In the genomic region with DNA sequence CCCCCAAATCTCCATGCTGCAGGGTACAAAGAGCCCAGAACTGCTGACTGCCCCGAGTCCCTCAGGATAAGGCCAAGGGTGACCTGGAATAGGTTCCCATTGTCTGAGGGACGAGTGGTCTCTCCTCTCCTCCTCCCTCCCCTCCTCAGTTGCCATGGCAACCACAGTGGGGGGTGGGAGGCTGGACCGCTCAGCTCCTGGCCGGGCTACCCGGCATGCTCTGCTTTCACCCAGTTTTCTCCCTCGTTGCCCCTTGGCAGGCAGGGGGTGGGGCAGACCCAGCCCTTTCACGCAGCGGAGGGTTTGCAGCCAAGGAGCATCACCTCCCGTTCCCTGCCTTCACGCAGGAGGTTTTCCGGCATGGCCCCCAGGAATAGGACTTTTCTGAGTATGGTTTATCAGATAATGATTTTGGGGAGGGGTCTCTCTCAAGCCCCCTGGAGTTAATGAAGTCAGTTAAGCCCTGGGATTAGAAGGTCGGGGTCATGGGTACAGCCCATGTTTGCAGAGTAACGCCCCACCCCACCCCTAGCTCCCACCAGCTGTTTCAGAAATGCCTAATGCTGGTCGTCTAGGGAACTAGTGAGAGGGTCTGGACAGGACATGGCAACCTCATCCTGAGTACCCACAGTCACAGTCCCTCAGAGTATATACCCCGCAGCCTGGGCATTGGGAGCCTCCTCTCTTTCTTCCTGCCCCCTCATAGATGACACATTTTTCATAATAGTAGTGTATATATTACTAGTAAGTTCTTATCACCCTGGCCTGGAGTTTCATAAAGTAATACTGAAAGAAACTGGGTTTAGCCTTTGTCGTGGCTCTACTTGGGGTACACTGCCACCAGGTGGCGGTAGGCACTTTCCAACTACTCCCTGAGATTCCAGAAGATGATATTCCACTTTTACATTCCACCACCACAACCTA, we compare ENCODE assay signal across 8 cellular contexts. TPM values are rescaled to one million over a fixed set of nuclear protein-coding genes. Genes with fewer than 3 reads are reported as not detected.
A peak's percentile ranks its signal among the peaks of the same experiment; 100 is the strongest.
DNase-seq lines count a peak whose midpoint lies in the region; TF ChIP-seq lines count a peak whose summit lies in the region.

No MANE protein-coding gene starts in this region.

- no peak overlapping the region for H3K27ac ChIP-seq in ascending aorta

- TF ChIP-seq CTCF in AG10803 (conservative IDR thresholded peaks at IDR 0.05; ENCODE audit: low read length) (peak; percentile 93), GM12864 (IDR thresholded peaks at IDR 0.05; ENCODE audit: low read depth, low read length, missing control alignments) (peak; percentile 65), astrocyte of the cerebellum (IDR thresholded peaks at IDR 0.05; ENCODE audit: low read depth, low read length, missing control alignments) (peak; percentile 82), ascending aorta (IDR thresholded peaks at IDR 0.05) (peak in 1 of 3 experiments; percentile 47)

- intact Hi-C loops in ascending aorta (cut with DNase I) = no loop called here

- H3K36me3 ChIP-seq in ascending aorta = no peaks in the 10 kb centered on the region

- in situ Hi-C loops in astrocyte of the cerebellum (cut with HindIII; ENCODE audit: low sequenced_read_pairs) = no loop called here

- H3K4me3 ChIP-seq in AG10803 (ENCODE audit: low read length) (no peak overlapping the region), GM12864 (ENCODE audit: low read depth, low read length) (no peak overlapping the region), astrocyte of the cerebellum (ENCODE audit: low read depth, low read length) (no peak overlapping the region), ascending aorta (no peak overlapping the region)

- H3K9me3 ChIP-seq in ascending aorta = no peaks in the 10 kb centered on the region

- H3K27me3 ChIP-seq in ascending aorta = no peaks in the 10 kb centered on the region

- DNase-seq in AG10803 (ENCODE audit: low read depth) (peak; percentile 58), GM12864 (ENCODE audit: low read depth) (no peak), NCI-H2171 (lab: John Stamatoyannopoulos, UW) (peak; percentile 25), astrocyte of the cerebellum (ENCODE audit: low read depth) (peak; percentile 46), inferior parietal cortex (ENCODE audit: extremely low spot score) (peak; percentile 75), cerebellar nuclear complex (lab: John Stamatoyannopoulos, UW) (no peak), ascending aorta (ENCODE audit: low spot score in 2 of 2) (no peak)
- peak; percentile 28 to 32 for DNase-seq in stimulated activated CD4-positive, alpha-beta T cell treated with anti-CD3 and anti-CD28 coated beads, Interleukin-4, amount 100 ng/mL, for 48 hours (ENCODE audit: low read depth in 2 of 2)

- H3K4me1 ChIP-seq in ascending aorta = no peaks in the 10 kb centered on the region

RNA-seq across cellular contexts. Expression of gene C1QB, which starts 20.7 kb away (rescaled TPM):
- total RNA-seq in ascending aorta = 454 TPM

RNA-seq across cellular contexts. Expression of gene C1QC, which starts 30.3 kb away (rescaled TPM):
- 350 TPM for total RNA-seq in ascending aorta

RNA-seq across cellular contexts. Expression of gene EPHB2, which starts 36.9 kb away (rescaled TPM):
- 3.2 TPM for total RNA-seq in ascending aorta

RNA-seq across cellular contexts. Expression of gene C1QA, which starts 37.3 kb away (rescaled TPM):
- 202 TPM for total RNA-seq in ascending aorta

Comparison
In these comparisons a context has a peak if more than half of its experiments do, and no peak if none do; other contexts are left out.
1. DNase-seq: peak in AG10803 (single experiment), NCI-H2171 (single experiment), astrocyte of the cerebellum (single experiment), inferior parietal cortex (single experiment) and stimulated activated CD4-positive, alpha-beta T cell treated with anti-CD3 and anti-CD28 coated beads, Interleukin-4, amount 100 ng/mL, for 48 hours (2 of 2); none in GM12864 (single experiment), cerebellar nuclear complex (0 of 2) and ascending aorta (0 of 2).